ENCODE assay signal across 27 cellular contexts in the genomic region with DNA sequence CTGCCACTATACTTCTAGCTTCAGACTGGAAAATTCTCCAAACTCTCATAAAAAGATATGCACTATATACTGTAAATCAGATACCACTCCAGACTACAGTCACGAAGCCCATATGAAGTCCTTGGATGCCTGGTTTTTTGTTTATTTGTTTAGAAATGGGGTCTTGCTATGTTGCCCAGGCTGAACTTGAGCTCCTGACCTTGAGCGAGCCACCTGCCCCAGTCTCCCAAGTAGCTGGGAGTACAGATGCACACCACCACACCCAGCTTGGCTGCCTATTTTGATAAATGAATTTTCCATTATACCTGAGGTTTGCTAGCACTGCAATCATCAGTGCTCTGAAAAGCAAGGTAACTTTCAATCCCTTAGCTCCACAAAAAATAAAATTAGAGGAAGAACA.
"Had no signal": no experiment of that assay in that cellular context is flagged by ENCODE, and none has a peak within 500 bp of the region (broad histone marks: within the 10 kb centered on the region; RNA-seq: fewer than 3 reads in every experiment).

No MANE protein-coding gene starts in this region.

- H3K9me3 ChIP-seq: colonic mucosa, esophagus squamous epithelium, gastrocnemius medialis, heart right ventricle, left lung, lower lobe of right lung, mucosa of descending colon had no signal

- H3K27me3 ChIP-seq: colonic mucosa, esophagus squamous epithelium, gastrocnemius medialis, heart right ventricle, left lung had no signal

- H3K36me3 ChIP-seq: colonic mucosa had no signal

- H3K4me3 Mint-ChIP-seq: dendritic cell treated with granulocyte-macrophage colony-stimulating factor and Interleukin-4, amounts not matched to agents 40 ng/mL and 50 ng/mL, for 4 days; effector memory CD8-positive, alpha-beta T cell; endodermal cell; mesothelial cell of epicardium; naive B cell had no signal

- H3K4me1 Mint-ChIP-seq: mesothelial cell of epicardium, naive B cell had no signal

- H3K27ac ChIP-seq: colonic mucosa, epithelial cell of prostate, esophagus squamous epithelium, gastrocnemius medialis, heart right ventricle, left lung, lower lobe of right lung had no signal

- DNase-seq: colonic mucosa; cortex of kidney; effector CD8-positive, alpha-beta T cell; effector memory CD8-positive, alpha-beta T cell; endodermal cell; erythroblast; esophagus squamous epithelium; foreskin fibroblast; foreskin melanocyte; gastrocnemius medialis; glutamatergic neuron; head of caudate nucleus; heart right ventricle; hippocampal formation; left cardiac atrium; left lung; left ventricle myocardium superior; lower lobe of right lung; mesenchymal stem cell; mucosa of descending colon; naive B cell had no signal

- H3K4me1 ChIP-seq: colonic mucosa, esophagus squamous epithelium, gastrocnemius medialis, heart right ventricle, left lung, lower lobe of right lung had no signal

- H3K4me3 ChIP-seq: colonic mucosa, esophagus squamous epithelium, gastrocnemius medialis, heart right ventricle, left lung, lower lobe of right lung, mucosa of descending colon had no signal

- H3K27me3 Mint-ChIP-seq: dendritic cell treated with granulocyte-macrophage colony-stimulating factor and Interleukin-4, amounts not matched to agents 40 ng/mL and 50 ng/mL, for 4 days; effector memory CD8-positive, alpha-beta T cell; naive B cell had no signal

- ATAC-seq: effector memory CD8-positive, alpha-beta T cell; esophagus mucosa; gastrocnemius medialis; heart right ventricle; left cardiac atrium; left lung; left ventricle myocardium superior; lower lobe of right lung; mucosa of descending colon had no signal

- FAIRE-seq: endometrium, keratinocyte had no signal

- H3K27ac Mint-ChIP-seq: dendritic cell treated with granulocyte-macrophage colony-stimulating factor and Interleukin-4, amounts not matched to agents 40 ng/mL and 50 ng/mL, for 4 days; effector memory CD8-positive, alpha-beta T cell; endodermal cell; mesothelial cell of epicardium; naive B cell had no signal

- H3K9me3 Mint-ChIP-seq: dendritic cell treated with granulocyte-macrophage colony-stimulating factor and Interleukin-4, amounts not matched to agents 40 ng/mL and 50 ng/mL, for 4 days; effector memory CD8-positive, alpha-beta T cell; endodermal cell; mesothelial cell of epicardium; naive B cell had no signal
